Comparison of ENCODE assay signal across 18 cellular contexts in genomic region chr3:160091441-160091840, GRCh38.
"Had no signal": no experiment of that assay in that cellular context is flagged by ENCODE, and none has a peak within 500 bp of the region (broad histone marks: within the 10 kb centered on the region; RNA-seq: fewer than 3 reads in every experiment).

No MANE protein-coding gene starts in this region.

- H3K27ac ChIP-seq: brain microvascular endothelial cell, cardiac muscle cell, PC-9 had no signal

- H3K4me2 ChIP-seq: PC-9 had no signal

- H2AFZ ChIP-seq: PC-9 had no signal

- H3K4me3 ChIP-seq: cardiac muscle cell, PC-9 had no signal

- DNase-seq: activated CD4-positive, alpha-beta T cell treated with anti-CD3 and anti-CD28 coated beads for 4 hours; activated CD8-positive, alpha-beta memory T cell treated with anti-CD3 and anti-CD28 coated beads, Interleukin-2, amount 50 U/mL, for 4 hours; activated CD8-positive, alpha-beta T cell treated with anti-CD3 and anti-CD28 coated beads for 36 hours; activated naive CD4-positive, alpha-beta T cell treated with Interleukin-2 at 50 U/mL for 16 hours; activated T-cell treated with anti-CD3 and anti-CD28 coated beads, Interleukin-2, amount 50 U/mL, for 1 hour; brain microvascular endothelial cell; KG1; NCI-H1092; NCI-H1436; NCI-H187 treated with DMSO at 0.1 percent for 48 hours; NCI-H2081 treated with DMSO at 0.1 percent for 48 hours; NCI-H446 treated with DMSO at 0.1 percent for 48 hours; NCI-H524 treated with DMSO at 0.1 percent for 48 hours; PC-9; SHP77 treated with DMSO at 0.1 percent for 48 hours had no signal

- ATAC-seq: activated CD4-positive, CD25-positive, alpha-beta regulatory T cell treated with anti-CD3 and anti-CD28 coated beads, Interleukin-2, amount 50 U/mL, for 24 hours; activated CD8-positive, alpha-beta T cell treated with anti-CD3 and anti-CD28 coated beads for 36 hours; activated naive CD4-positive, alpha-beta T cell treated with anti-CD3 and anti-CD28 coated beads, Interleukin-2, amount 50 U/mL, for 72 hours had no signal

- H3K36me3 ChIP-seq: brain microvascular endothelial cell, cardiac muscle cell had no signal

- H3K27me3 ChIP-seq: brain microvascular endothelial cell, cardiac muscle cell had no signal
